ENCODE assay signal across 1 cellular context in the genomic region with DNA sequence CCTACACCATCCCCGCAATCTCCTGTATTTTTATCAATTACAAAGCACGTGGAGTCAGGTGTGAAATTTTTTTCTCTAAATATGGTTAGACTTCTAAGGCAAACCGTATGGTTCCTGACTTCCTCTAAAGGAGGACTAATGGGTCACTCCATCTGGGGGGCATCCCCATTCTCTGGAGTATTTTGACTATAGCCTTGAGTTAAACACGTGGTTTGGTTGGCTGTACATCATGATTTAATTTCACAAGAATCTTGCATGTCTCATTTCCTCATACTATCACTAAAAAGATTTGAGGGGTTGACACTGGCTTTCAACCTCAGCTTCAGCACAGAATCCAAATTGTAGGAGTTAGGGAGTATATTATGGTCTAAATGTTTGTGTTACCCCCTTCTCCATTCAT.
TF ChIP-seq lines count a peak whose summit lies in the region.

No MANE protein-coding gene starts in this region.

TF ChIP-seq in GM23338, 12 proteins besides CTCF, POLR2A, EP300 and RAD21:
- TF ChIP-seq REST (IDR thresholded peaks at IDR 0.05; ENCODE audit: unreplicated experiment) (no peak), ZNF331 (CRISPR knock-in tag; IDR thresholded peaks at IDR 0.05; ENCODE audit: low read depth) (no peak), ZNF462 (CRISPR knock-in tag; IDR thresholded peaks at IDR 0.05) (no peak), NANOG (IDR thresholded peaks at IDR 0.05; ENCODE audit: borderline replicate concordance) (no peak), EZH2phosphoT487 (IDR thresholded peaks at IDR 0.05; ENCODE audit: unreplicated experiment) (no peak), JUNB (IDR thresholded peaks at IDR 0.05; ENCODE audit: unreplicated experiment) (no peak), CREB1 (CRISPR knock-in tag; IDR thresholded peaks at IDR 0.05; ENCODE audit: low read depth) (no peak), ETS1 (IDR thresholded peaks at IDR 0.05) (no peak)
